Comparison of ENCODE assay signal across 2 cellular contexts in the genomic region with DNA sequence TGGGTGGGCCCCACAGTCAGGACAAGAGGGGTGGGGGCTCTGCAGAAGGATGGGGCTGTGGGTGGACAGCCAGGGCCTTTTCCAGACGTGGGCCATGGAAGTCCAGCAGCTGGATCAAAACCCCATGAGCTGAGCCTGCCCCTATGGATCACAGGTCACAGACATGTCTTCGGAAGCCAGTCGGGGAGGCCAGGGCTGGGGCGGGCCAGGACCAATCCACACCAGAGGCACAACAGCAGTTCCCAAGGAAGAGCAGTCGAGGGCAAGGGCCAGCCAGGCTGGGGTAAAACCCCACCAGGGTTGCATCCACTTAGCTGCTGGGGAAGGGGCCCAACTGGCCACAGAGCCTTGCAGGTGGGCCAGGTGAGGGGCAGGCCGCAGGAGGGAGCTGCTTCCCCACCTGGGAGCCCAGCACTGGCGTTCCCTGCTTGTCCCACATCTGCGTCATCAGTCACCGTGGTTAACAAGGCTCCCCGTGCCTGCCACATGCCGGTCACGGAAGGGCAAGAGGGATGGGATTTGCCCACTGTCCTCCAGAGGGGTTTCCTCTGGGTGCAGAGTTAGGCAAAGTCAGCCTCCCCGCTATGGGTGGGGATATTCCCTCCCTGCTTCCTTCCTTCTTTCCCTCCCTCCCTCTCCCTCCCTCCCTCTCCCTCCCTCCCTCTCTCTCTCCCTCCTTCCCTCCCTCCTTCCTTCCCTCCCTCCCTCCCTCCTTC.
TF ChIP-seq lines count a peak whose summit lies in the region.

No MANE protein-coding gene starts in this region.

TF ChIP-seq in A549, 52 proteins besides CTCF, POLR2A, EP300 and RAD21:
- TF ChIP-seq CEBPB (IDR thresholded peaks at IDR 0.05) = no peak

TF ChIP-seq in K562, 482 proteins besides CTCF, POLR2A, EP300 and RAD21:
- TF ChIP-seq E2F1 (CRISPR knock-in tag; IDR thresholded peaks at IDR 0.05) = no peak
- TF ChIP-seq CHD4 (IDR thresholded peaks at IDR 0.05; ENCODE audit: insufficient read depth, insufficient replicate concordance, low read depth, low read length, poor library complexity, severe bottlenecking) = no peak
- no peak for TF ChIP-seq PHB (CRISPR knock-in tag; IDR thresholded peaks at IDR 0.05)
- no peak for TF ChIP-seq CCAR2 (IDR thresholded peaks at IDR 0.05; ENCODE audit: low read depth, low read length)
- TF ChIP-seq NR2F6 (CRISPR knock-in tag; IDR thresholded peaks at IDR 0.05) = no peak
- no peak for TF ChIP-seq TEAD1 (CRISPR knock-in tag; IDR thresholded peaks at IDR 0.05)
- TF ChIP-seq, protein P1, sequence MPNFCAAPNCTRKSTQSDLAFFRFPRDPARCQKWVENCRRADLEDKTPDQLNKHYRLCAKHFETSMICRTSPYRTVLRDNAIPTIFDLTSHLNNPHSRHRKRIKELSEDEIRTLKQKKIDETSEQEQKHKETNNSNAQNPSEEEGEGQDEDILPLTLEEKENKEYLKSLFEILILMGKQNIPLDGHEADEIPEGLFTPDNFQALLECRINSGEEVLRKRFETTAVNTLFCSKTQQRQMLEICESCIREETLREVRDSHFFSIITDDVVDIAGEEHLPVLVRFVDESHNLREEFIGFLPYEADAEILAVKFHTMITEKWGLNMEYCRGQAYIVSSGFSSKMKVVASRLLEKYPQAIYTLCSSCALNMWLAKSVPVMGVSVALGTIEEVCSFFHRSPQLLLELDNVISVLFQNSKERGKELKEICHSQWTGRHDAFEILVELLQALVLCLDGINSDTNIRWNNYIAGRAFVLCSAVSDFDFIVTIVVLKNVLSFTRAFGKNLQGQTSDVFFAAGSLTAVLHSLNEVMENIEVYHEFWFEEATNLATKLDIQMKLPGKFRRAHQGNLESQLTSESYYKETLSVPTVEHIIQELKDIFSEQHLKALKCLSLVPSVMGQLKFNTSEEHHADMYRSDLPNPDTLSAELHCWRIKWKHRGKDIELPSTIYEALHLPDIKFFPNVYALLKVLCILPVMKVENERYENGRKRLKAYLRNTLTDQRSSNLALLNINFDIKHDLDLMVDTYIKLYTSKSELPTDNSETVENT (CRISPR knock-in tag; IDR thresholded peaks at IDR 0.05) = no peak
- no peak for TF ChIP-seq ZNF347 (CRISPR knock-in tag; IDR thresholded peaks at IDR 0.05; ENCODE audit: low read depth)
- TF ChIP-seq OTX1 (CRISPR knock-in tag; IDR thresholded peaks at IDR 0.05) = no peak
